ENCODE assay signal across 8 cellular contexts in the genomic region with DNA sequence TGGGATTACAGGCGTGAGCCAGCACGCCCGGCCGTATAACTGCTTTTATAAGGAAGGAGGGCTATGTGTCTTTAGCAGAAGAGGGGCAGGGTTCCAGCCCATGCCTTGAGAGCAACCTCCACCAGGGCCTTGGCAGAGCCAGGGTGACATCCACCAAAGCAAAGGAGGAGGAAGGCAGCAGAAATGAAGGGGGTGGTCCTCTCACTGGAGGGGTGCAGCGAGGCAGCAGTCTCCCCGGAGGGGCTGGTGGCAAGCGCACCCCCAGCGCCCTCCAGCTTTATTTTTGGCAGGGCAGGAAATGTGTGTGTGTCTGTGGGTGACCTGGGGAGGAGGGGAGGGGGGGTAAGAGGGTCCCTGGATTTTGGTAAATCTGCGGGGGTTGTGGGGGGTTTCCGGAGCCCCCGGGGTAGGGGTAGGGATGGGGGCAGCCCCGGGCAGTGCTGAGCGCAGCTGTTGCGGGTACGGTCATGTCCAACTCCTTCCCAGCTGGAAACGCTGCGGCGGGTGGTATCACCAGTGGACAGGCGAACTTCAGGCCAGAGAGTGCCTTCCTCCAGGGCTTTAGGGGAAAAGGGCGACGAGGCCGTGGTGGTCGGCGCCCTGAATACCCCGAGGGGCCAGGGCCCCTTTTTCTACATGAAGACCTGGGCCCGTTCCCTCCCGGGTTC. TPM values are rescaled to one million over a fixed set of nuclear protein-coding genes. Genes with fewer than 3 reads are reported as not detected.
DNase-seq lines count a peak whose midpoint lies in the region; ATAC-seq, FAIRE-seq and TF ChIP-seq lines count a peak whose summit lies in the region.

No MANE protein-coding gene starts in this region.

- H4K91ac ChIP-seq in H1 (replicated peaks; ENCODE audit: insufficient read length, low read length): no peak overlapping the region

- H3K9ac ChIP-seq in SK-N-MC (ENCODE audit: insufficient read length): no peak overlapping the region
- no peak overlapping the region for H3K9ac ChIP-seq in H1 (replicated peaks in 1 of 4; ENCODE audit: extremely low read depth in 1 of 4, low read depth in 3 of 4, low read length in 3 of 4)

- no peaks in the 10 kb centered on the region for H3K79me1 ChIP-seq in H1 (ENCODE audit: low read depth, low read length)

- H3K27ac ChIP-seq in SK-N-MC (peak overlapping the region; percentile 69; the same call in 1 of the 2 replicates), H1 (ENCODE audit: low read depth, low read length) (no peak overlapping the region), sigmoid colon (peak overlapping the region; percentile 52 to 62 (median 58))

- CTCF ChIA-PET in H1 (lab: Charles Lee; ENCODE audit: partially characterized antibody): interaction anchor here (0.6 to 2.3 kb wide), 3 partner anchors 25 to 207 kb away, joined by 3 to 7 read pairs (median 3); no protein-coding TSS in a partner anchor

- DNase-seq in SK-N-MC (ENCODE audit: low read depth, low spot score) (no peak), H1 (ENCODE audit: low read depth in 1 of 2, low spot score in 2 of 2) (no peak), sigmoid colon (peak; percentile 56), SW480 (ENCODE audit: low spot score) (no peak), NCI-H69 (lab: John Stamatoyannopoulos, UW) (no peak)

- H3K27me3 ChIP-seq in H1 (replicated peaks in 1 of 4; ENCODE audit: control insufficient read depth in 3 of 4, extremely low read depth in 1 of 4, insufficient read depth in 3 of 4, low read length in 3 of 4): no peaks in the 10 kb centered on the region
- no peaks in the 10 kb centered on the region for H3K27me3 ChIP-seq in sigmoid colon

- H3K23me2 ChIP-seq in H1 (ENCODE audit: low read depth, low read length): peaks cover 2% of the 10 kb centered on the region; the same call in 1 of the 2 replicates

- H3K23ac ChIP-seq in H1 (ENCODE audit: insufficient read length): no peak overlapping the region

- no peak overlapping the region for H3K18ac ChIP-seq in H1 (ENCODE audit: extremely low read depth, low read length)

- H3K36me3 ChIP-seq in SK-N-MC (ENCODE audit: insufficient read depth, low read length): no peaks in the 10 kb centered on the region
- H3K36me3 ChIP-seq in H1 (ENCODE audit: control insufficient read depth in 2 of 4, insufficient read depth in 4 of 4, low read length in 3 of 4): no peaks in the 10 kb centered on the region
- H3K36me3 ChIP-seq in sigmoid colon: no peaks in the 10 kb centered on the region

- H3K9me3 ChIP-seq in SK-N-MC (ENCODE audit: low read depth, low read length) (no peaks in the 10 kb centered on the region), H1 (ENCODE audit: insufficient read depth in 2 of 2, low read depth in 1 of 2, low read length in 1 of 2) (no peaks in the 10 kb centered on the region; a peak in 1 of 4 replicates), sigmoid colon (no peaks in the 10 kb centered on the region)

- no peak overlapping the region for H2BK5ac ChIP-seq in H1 (ENCODE audit: low read depth, low read length)

- no peaks in the 10 kb centered on the region for H3K4me1 ChIP-seq in H1 (replicated peaks in 1 of 4; ENCODE audit: control insufficient read depth in 3 of 4, insufficient read depth in 4 of 4, low read length in 3 of 4)
- peaks cover 0 to 16% (median 6%) of the 10 kb centered on the region in 4 donors for H3K4me1 ChIP-seq in sigmoid colon

- no peak overlapping the region for H3K4ac ChIP-seq in H1 (replicated peaks; ENCODE audit: insufficient read length, low read depth, low read length)

- H3K79me2 ChIP-seq in H1 (ENCODE audit: control insufficient read depth in 1 of 2, insufficient read depth in 2 of 2, low read length in 2 of 2): no peaks in the 10 kb centered on the region

- H3K4me2 ChIP-seq in H1 (ENCODE audit: insufficient read depth in 1 of 2, low read depth in 2 of 2, low read length in 2 of 2): no peak overlapping the region

- TF ChIP-seq POLR2A in H1 (IDR thresholded peaks at IDR 0.05; ENCODE audit: control extremely low read depth in 1 of 2, low read depth in 2 of 2, low read length in 2 of 2) (no peak), sigmoid colon (IDR thresholded peaks at IDR 0.05) (no peak)

- H2BK12ac ChIP-seq in H1 (ENCODE audit: low read depth, low read length): no peak overlapping the region

- TF ChIP-seq EP300 in H1 (IDR thresholded peaks at IDR 0.05; ENCODE audit: borderline replicate concordance in 1 of 2, low read depth in 2 of 2, low read length in 2 of 2) (no peak), sigmoid colon (IDR thresholded peaks at IDR 0.05) (no peak)

- no peak for TF ChIP-seq RAD21 in H1 (IDR thresholded peaks at IDR 0.05 in 1 of 2, conservative IDR thresholded peaks at IDR 0.05 in 1 of 2; ENCODE audit: low read depth in 2 of 2, low read length in 2 of 2)

- H3K56ac ChIP-seq in H1 (replicated peaks; ENCODE audit: insufficient read length, low read depth, low read length): no peak overlapping the region

- no peak overlapping the region for H2BK20ac ChIP-seq in H1 (ENCODE audit: low read length)

- WGBS in H1 (ENCODE audit: extremely low coverage in 1 of 2, insufficient coverage in 1 of 2, insufficient read length in 1 of 2, insufficient replicate concordance in 2 of 2, low coverage in 1 of 2, low lambda C conversion rate in 2 of 2, missing lambda C conversion rate in 1 of 2), 2 experiments: 88% methylated on average over 17 of the region's 27 CpGs; no CpG with 5 or more reads in 1 of the 2 experiments
- 49 to 79% methylated on average over 27 of the region's 27 CpGs for WGBS in sigmoid colon, 2 donors

- no peaks in the 10 kb centered on the region for H4K20me1 ChIP-seq in H1 (replicated peaks in 1 of 2; ENCODE audit: control insufficient read depth in 1 of 2, insufficient read depth in 2 of 2, low read length in 2 of 2)

- peak overlapping the region; percentile 14; the same call in 1 of the 2 replicates for H3K4me3 ChIP-seq in GM08714 (ENCODE audit: low read length)
- H3K4me3 ChIP-seq in SK-N-MC: no peak overlapping the region
- H3K4me3 ChIP-seq in H1 (ENCODE audit: extremely low read depth in 1 of 4, insufficient read depth in 2 of 4, low read depth in 3 of 4, low read length in 4 of 4): no peak overlapping the region
- H3K4me3 ChIP-seq in sigmoid colon: peak overlapping the region in 2 of 4 donors; percentile 22 to 27

- H4K8ac ChIP-seq in H1 (ENCODE audit: extremely low read depth, insufficient read depth, low read length): 0 out of 2 replicates have a peak overlapping the region, but pooled peaks have one; percentile 11

- H2AFZ ChIP-seq in H1 (ENCODE audit: low read length): no peak overlapping the region

- no peak overlapping the region for H2AK5ac ChIP-seq in H1 (ENCODE audit: low read depth, low read length)

- FAIRE-seq in H1 (lab: Jason Lieb, UNC): no peak

- intact Hi-C loops in sigmoid colon (cut with DNase I): no loop called here

- H2BK120ac ChIP-seq in H1 (replicated peaks; ENCODE audit: low read depth, low read length): no peak overlapping the region

- no peak for TF ChIP-seq CTCF in H1 (IDR thresholded peaks at IDR 0.05; ENCODE audit: control extremely low read depth in 1 of 3, insufficient read depth in 1 of 3, low read depth in 1 of 3, low read length in 3 of 3)
- TF ChIP-seq CTCF in sigmoid colon (IDR thresholded peaks at IDR 0.05): no peak

- H4K5ac ChIP-seq in H1 (ENCODE audit: insufficient read length, low read depth, low read length): no peak overlapping the region

- ATAC-seq in GM18870 (IDR thresholded peaks at IDR 0.05; ENCODE audit: unreplicated experiment) (no peak), HG03280 (IDR thresholded peaks at IDR 0.05; ENCODE audit: unreplicated experiment) (no peak)

- POLR2A ChIA-PET in H1 (lab: Charles Lee; ENCODE audit: partially characterized antibody): interaction anchor here (1.0 kb wide), 1 partner anchor 95 kb away, joined by 3 read pairs; no protein-coding TSS in a partner anchor

- H2BK15ac ChIP-seq in H1 (ENCODE audit: low read length): no peak overlapping the region

- no peak overlapping the region for H3K14ac ChIP-seq in H1 (ENCODE audit: insufficient read length)

TF ChIP-seq in H1, 55 proteins besides CTCF, POLR2A, EP300 and RAD21 (continues in another document):
- TF ChIP-seq SP1 (IDR thresholded peaks at IDR 0.05; ENCODE audit: low read depth, low read length): no peak
- no peak for TF ChIP-seq GTF2F1 (IDR thresholded peaks at IDR 0.05; ENCODE audit: borderline replicate concordance, low read depth, low read length)
- TF ChIP-seq TEAD4 (IDR thresholded peaks at IDR 0.05; ENCODE audit: low read depth, low read length): no peak
- no peak for TF ChIP-seq SP2 (IDR thresholded peaks at IDR 0.05; ENCODE audit: low read length)
- TF ChIP-seq, protein P1, sequence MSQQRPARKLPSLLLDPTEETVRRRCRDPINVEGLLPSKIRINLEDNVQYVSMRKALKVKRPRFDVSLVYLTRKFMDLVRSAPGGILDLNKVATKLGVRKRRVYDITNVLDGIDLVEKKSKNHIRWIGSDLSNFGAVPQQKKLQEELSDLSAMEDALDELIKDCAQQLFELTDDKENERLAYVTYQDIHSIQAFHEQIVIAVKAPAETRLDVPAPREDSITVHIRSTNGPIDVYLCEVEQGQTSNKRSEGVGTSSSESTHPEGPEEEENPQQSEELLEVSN (IDR thresholded peaks at IDR 0.05): no peak
- TF ChIP-seq POLR2AphosphoS5 (IDR thresholded peaks at IDR 0.05; ENCODE audit: low read depth, low read length): no peak
- TF ChIP-seq CREB1 (IDR thresholded peaks at IDR 0.05): no peak
- TF ChIP-seq CTBP2 (IDR thresholded peaks at IDR 0.05; ENCODE audit: borderline replicate concordance, insufficient read depth, insufficient read length, low read length): no peak
- no peak for TF ChIP-seq HDAC6 (IDR thresholded peaks at IDR 0.05; ENCODE audit: low read depth, low read length)
- no peak for TF ChIP-seq BRCA1 (IDR thresholded peaks at IDR 0.05; ENCODE audit: low read depth, low read length)
- no peak for TF ChIP-seq POU5F1 (IDR thresholded peaks at IDR 0.05; ENCODE audit: low read depth, low read length)
- TF ChIP-seq, protein P2, sequence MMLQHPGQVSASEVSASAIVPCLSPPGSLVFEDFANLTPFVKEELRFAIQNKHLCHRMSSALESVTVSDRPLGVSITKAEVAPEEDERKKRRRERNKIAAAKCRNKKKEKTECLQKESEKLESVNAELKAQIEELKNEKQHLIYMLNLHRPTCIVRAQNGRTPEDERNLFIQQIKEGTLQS (IDR thresholded peaks at IDR 0.05; ENCODE audit: insufficient read depth, low read depth, low read length): no peak

RNA-seq across cellular contexts. Expression of a gene that starts 55.0 kb away (rescaled TPM):
- 51.5 and 51.8 TPM in 2 replicates for total RNA-seq in H1 (2021; fragmentation: NEBNext Ultra II Directional; extraction: Animal tissue kit (Norgen Biotek cat#: 25700))
- polyA plus RNA-seq in H1 (2011; rRNA removed) (50.2 and 74.5 TPM in 2 replicates), sigmoid colon (100 to 1,000 TPM; 108 to 374 (median 306) TPM)
- polyA plus RNA-seq in H1 (2011; cell fraction: cytosol; rRNA removed): 29.8 TPM
- polyA plus RNA-seq in H1 (2011; cell fraction: nucleus; rRNA removed): 236 TPM
- 36.4 to 90.0 TPM (median 56.1 TPM) in 4 replicates for polyA plus RNA-seq in H1 (2012, experiment 1 of 2)
- polyA plus RNA-seq in H1 (2012, experiment 2 of 2): 60.5 TPM
- polyA plus RNA-seq in H1 (2013, experiment 1 of 2): 8.6 TPM
- 8.3 TPM for polyA plus RNA-seq in H1 (2013, experiment 2 of 2)
- polyA minus RNA-seq in H1 (2011; rRNA and poly(A)+ RNA removed): 35.8 and 91.1 TPM in 2 replicates
- polyA minus RNA-seq in H1 (2011; cell fraction: cytosol; rRNA and poly(A)+ RNA removed): 38.5 TPM
- polyA minus RNA-seq in H1 (2011; cell fraction: nucleus; rRNA and poly(A)+ RNA removed): 604 TPM
- 1,000 to 10,000 TPM in 1 of 4 donors, 100 to 1,000 TPM in 3; 172 to 1,048 (median 650) TPM for total RNA-seq in sigmoid colon
